In genomic region chr3:128846501-128846900, GRCh38 we compare ENCODE assay signal across 8 cellular contexts. TPM values are rescaled to one million over a fixed set of nuclear protein-coding genes. Genes with fewer than 3 reads are reported as not detected.
DNase-seq lines count a peak whose midpoint lies in the region; ATAC-seq and TF ChIP-seq lines count a peak whose summit lies in the region.

No MANE protein-coding gene starts in this region.

- ATAC-seq in mucosa of descending colon (peak; percentile 2), aorta (ENCODE audit: low FRiP score) (peak; percentile 4)

- peak overlapping the region; percentile 76 for H3K4me3 Mint-ChIP-seq in activated naive CD4-positive, alpha-beta T cell treated with anti-CD3 and anti-CD28 coated beads, Interleukin-2, amount 50 U/mL, for 24 hours
- H3K4me3 Mint-ChIP-seq in endothelial cell (ENCODE audit: unreplicated experiment): no peak overlapping the region

- dilution Hi-C loops in mammary epithelial cell (cut with HindIII; ENCODE audit: low sequenced_read_pairs): no loop called here

- peaks cover 15% of the 10 kb centered on the region for H3K4me1 Mint-ChIP-seq in activated naive CD4-positive, alpha-beta T cell treated with anti-CD3 and anti-CD28 coated beads, Interleukin-2, amount 50 U/mL, for 24 hours
- peaks cover 16% of the 10 kb centered on the region for H3K4me1 Mint-ChIP-seq in endothelial cell (ENCODE audit: unreplicated experiment)

- H3K9me3 Mint-ChIP-seq in activated naive CD4-positive, alpha-beta T cell treated with anti-CD3 and anti-CD28 coated beads, Interleukin-2, amount 50 U/mL, for 24 hours: no peaks in the 10 kb centered on the region
- no peaks in the 10 kb centered on the region for H3K9me3 Mint-ChIP-seq in endothelial cell (ENCODE audit: unreplicated experiment)

- peak overlapping the region; percentile 9 for H3K27ac Mint-ChIP-seq in activated naive CD4-positive, alpha-beta T cell treated with anti-CD3 and anti-CD28 coated beads, Interleukin-2, amount 50 U/mL, for 24 hours
- no peak overlapping the region for H3K27ac Mint-ChIP-seq in endothelial cell (ENCODE audit: unreplicated experiment)

- H3K27ac ChIP-seq in mammary epithelial cell (ENCODE audit: insufficient read depth, low read depth, low read length) (no peak overlapping the region), breast epithelium (no peak overlapping the region), aorta (ENCODE audit: low read depth in 1 of 2, low read length in 2 of 2) (no peak overlapping the region)

- H3K4me2 ChIP-seq in mammary epithelial cell (ENCODE audit: insufficient read depth, low read depth, low read length): no peak overlapping the region

- WGBS in mammary epithelial cell (ENCODE audit: low coverage, missing lambda C conversion rate): 98% methylated on average over 8 of the region's 13 CpGs
- 79 to 84% methylated on average over 13 of the region's 13 CpGs for WGBS in aorta, 2 donors

- no peaks in the 10 kb centered on the region for H3K36me3 ChIP-seq in mammary epithelial cell (ENCODE audit: insufficient read depth, low read length)
- H3K36me3 ChIP-seq in breast epithelium: no peaks in the 10 kb centered on the region
- no peaks in the 10 kb centered on the region for H3K36me3 ChIP-seq in mucosa of descending colon (ENCODE audit: low read depth)
- no peaks in the 10 kb centered on the region for H3K36me3 ChIP-seq in aorta (ENCODE audit: control insufficient read depth in 1 of 2, insufficient read depth in 2 of 2, low read length in 1 of 2)

- intact Hi-C loops in mammary epithelial cell (cut with micrococcal nuclease) (loop anchor here (1.0 kb wide), 3 partner anchors 166 to 229 kb away; no protein-coding TSS in a partner anchor), breast epithelium (cut with DNase I; ENCODE audit: low total_unique reads) (no loop called here), mucosa of descending colon (cut with DNase I, micrococcal nuclease) (no loop called here), aorta (cut with DNase I) (loop anchor here in 1 of 2 donors (5.0 kb wide), 2 partner anchors 164 to 229 kb away; no protein-coding TSS in a partner anchor)

- H3K9me3 ChIP-seq in mammary epithelial cell (replicated peaks; ENCODE audit: insufficient read depth, low read length): no peaks in the 10 kb centered on the region
- no peaks in the 10 kb centered on the region for H3K9me3 ChIP-seq in breast epithelium
- no peaks in the 10 kb centered on the region for H3K9me3 ChIP-seq in mucosa of descending colon
- no peaks in the 10 kb centered on the region for H3K9me3 ChIP-seq in aorta (ENCODE audit: control insufficient read depth, low read length)

- H3K4me1 ChIP-seq in mammary epithelial cell (ENCODE audit: insufficient read depth, low read length) (peaks cover 7% of the 10 kb centered on the region), breast epithelium (no peaks in the 10 kb centered on the region), mucosa of descending colon (ENCODE audit: low read depth) (peaks cover 5% of the 10 kb centered on the region), aorta (ENCODE audit: control insufficient read depth in 1 of 2, insufficient read depth in 2 of 2, low read length in 2 of 2) (no peaks in the 10 kb centered on the region)

- CTCF ChIA-PET in mammary epithelial cell (lab: Charles Lee; ENCODE audit: low non-redundant PET): interaction anchor here (0.5 kb wide), 1 partner anchor 268 kb away, joined by 5 read pairs; no protein-coding TSS in a partner anchor

- H3K79me2 ChIP-seq in mammary epithelial cell (ENCODE audit: insufficient read depth, low read length): no peaks in the 10 kb centered on the region

- H4K20me1 ChIP-seq in mammary epithelial cell (ENCODE audit: insufficient read depth, low read length): no peaks in the 10 kb centered on the region

- no TSS peak for BruUV-seq in mammary epithelial cell (replicated peaks; lab: Mats Ljungman, UMichigan)

- H3K27me3 Mint-ChIP-seq in activated naive CD4-positive, alpha-beta T cell treated with anti-CD3 and anti-CD28 coated beads, Interleukin-2, amount 50 U/mL, for 24 hours: no peaks in the 10 kb centered on the region
- H3K27me3 Mint-ChIP-seq in endothelial cell (ENCODE audit: unreplicated experiment): no peaks in the 10 kb centered on the region

- H2AFZ ChIP-seq in mammary epithelial cell (ENCODE audit: low read depth, low read length): peak overlapping the region; percentile 87

- no peak overlapping the region for H3K9ac ChIP-seq in mammary epithelial cell (ENCODE audit: insufficient read depth, low read length)

- no peaks in the 10 kb centered on the region for H3K36me3 Mint-ChIP-seq in activated naive CD4-positive, alpha-beta T cell treated with anti-CD3 and anti-CD28 coated beads, Interleukin-2, amount 50 U/mL, for 24 hours
- H3K36me3 Mint-ChIP-seq in endothelial cell (ENCODE audit: low read depth, unreplicated experiment): peaks cover 3% of the 10 kb centered on the region

- no peak for TF ChIP-seq CTCF in mammary epithelial cell (conservative IDR thresholded peaks at IDR 0.05 in 1 of 2, IDR thresholded peaks at IDR 0.05 in 1 of 2; ENCODE audit: extremely low read depth in 1 of 2, insufficient read depth in 1 of 2, low read depth in 1 of 2, low read length in 2 of 2)
- TF ChIP-seq CTCF in breast epithelium (IDR thresholded peaks at IDR 0.05): no peak
- no peak for TF ChIP-seq CTCF in mucosa of descending colon (IDR thresholded peaks at IDR 0.05)
- TF ChIP-seq CTCF in endothelial cell (IDR thresholded peaks at IDR 0.05; ENCODE audit: unreplicated experiment): no peak

- no peak overlapping the region for H3K4me3 ChIP-seq in mammary epithelial cell (replicated peaks in 1 of 3; ENCODE audit: insufficient read depth in 1 of 3, low read depth in 2 of 3, low read length in 3 of 3)
- no peak overlapping the region for H3K4me3 ChIP-seq in breast epithelium
- no peak overlapping the region for H3K4me3 ChIP-seq in mucosa of descending colon
- no peak overlapping the region for H3K4me3 ChIP-seq in aorta (ENCODE audit: low read length in 2 of 2)

- no peak for TF ChIP-seq POLR2A in breast epithelium (IDR thresholded peaks at IDR 0.05)

- H3K27me3 ChIP-seq in mammary epithelial cell (ENCODE audit: insufficient read depth, low read length) (no peaks in the 10 kb centered on the region), breast epithelium (no peaks in the 10 kb centered on the region), aorta (ENCODE audit: control insufficient read depth in 1 of 2, insufficient read depth in 2 of 2, low read length in 1 of 2) (no peaks in the 10 kb centered on the region)

- in situ Hi-C loops in mammary epithelial cell (cut with MboI; ENCODE audit: low sequenced_read_pairs in 2 of 2): no loop called here

- DNase-seq in mammary epithelial cell: no peak
- no peak for DNase-seq in breast epithelium (ENCODE audit: low spot score in 2 of 2)
- peak in 1 of 3 donors; percentile 34 for DNase-seq in mucosa of descending colon
- DNase-seq in aorta: no peak
- DNase-seq in NCI-H510A (lab: John Stamatoyannopoulos, UW): no peak
- no peak for DNase-seq in cerebellum (ENCODE audit: low spot score)
- no peak for DNase-seq in endothelial cell (ENCODE audit: low spot score)

RNA-seq across cellular contexts. Expression of gene ACAD9, which starts 32.9 kb away (rescaled TPM):
- total RNA-seq in mammary epithelial cell (10 to 100 TPM; 35.2 to 48.7 TPM), breast epithelium (10 to 100 TPM; 33.3 to 59.6 (median 43.9) TPM), mucosa of descending colon (10 to 100 TPM; 42.7 to 43.9 (median 43.8) TPM), aorta (10 to 100 TPM; 30.7 to 52.8 TPM), cerebellum (39.3 TPM), endothelial cell (ENCODE audit: unreplicated experiment) (46.5 TPM)
- polyA plus RNA-seq in mammary epithelial cell (45.4 TPM), aorta (10 to 100 TPM; 13.0 to 25.6 TPM)
- polyA minus RNA-seq in mammary epithelial cell: 55.6 TPM
